Comparison of ENCODE assay signal across 23 cellular contexts in the genomic region with DNA sequence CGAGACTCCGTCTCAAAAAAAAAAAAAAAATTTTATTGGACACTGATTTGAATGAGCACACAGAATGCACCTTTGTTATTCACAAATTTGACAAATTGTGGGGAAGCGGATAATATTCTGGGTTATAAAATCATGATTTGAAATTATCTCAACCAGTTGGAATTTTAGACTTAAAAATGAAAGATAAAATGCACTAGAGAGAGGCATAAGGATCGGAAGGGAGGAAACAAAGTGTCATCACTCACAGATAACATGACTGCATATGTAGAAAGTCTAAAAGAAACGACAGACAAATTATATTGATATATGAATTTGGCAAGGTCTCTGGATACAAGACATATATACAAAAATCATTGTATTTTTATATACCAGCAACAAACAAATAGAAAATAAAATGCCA.
DNase-seq lines count a peak whose midpoint lies in the region; ATAC-seq and TF ChIP-seq lines count a peak whose summit lies in the region.
"Had no signal": no experiment of that assay in that cellular context is flagged by ENCODE, and none has a peak within 500 bp of the region (broad histone marks: within the 10 kb centered on the region; RNA-seq: fewer than 3 reads in every experiment).

No MANE protein-coding gene starts in this region.

- no peaks in the 10 kb centered on the region for H3K27me3 Mint-ChIP-seq in activated T-cell treated with anti-CD3 and anti-CD28 coated beads, Interleukin-2, amount 50 U/mL, for 72 hours (ENCODE audit: low read depth)
- no peaks in the 10 kb centered on the region for H3K27me3 Mint-ChIP-seq in activated T-cell treated with anti-CD3 and anti-CD28 coated beads, Interleukin-2, amount 50 U/mL, for 24 hours
- no peaks in the 10 kb centered on the region for H3K27me3 Mint-ChIP-seq in activated T-helper 17 cell treated with anti-CD3 and anti-CD28 coated beads, Interleukin-2, amount 50 U/mL, for 72 hours
- no peaks in the 10 kb centered on the region for H3K27me3 Mint-ChIP-seq in activated CD4-positive, alpha-beta memory T cell treated with anti-CD3 and anti-CD28 coated beads, Interleukin-2, amount 10 ng/mL, durations not matched to agents 7 days and 5 days
- H3K27me3 Mint-ChIP-seq: CD4-positive, alpha-beta T cell had no signal

- POLR2A ChIA-PET in activated CD4-positive, alpha-beta memory T cell treated with anti-CD3 and anti-CD28 coated beads, Interleukin-2, amount 10 ng/mL, durations not matched to agents 7 days and 5 days (lab: Charles Lee) = no interaction called here

- CTCF ChIA-PET in activated CD4-positive, alpha-beta memory T cell treated with anti-CD3 and anti-CD28 coated beads, Interleukin-2, amount 10 ng/mL, durations not matched to agents 7 days and 5 days (lab: Charles Lee) = no interaction called here

- H3K4me3 ChIP-seq in choroid plexus epithelial cell (ENCODE audit: low read depth, low read length) (no peak overlapping the region), foreskin fibroblast (ENCODE audit: low read depth in 1 of 2, low read length in 2 of 2) (no peak overlapping the region)
- H3K4me3 ChIP-seq: A549; BLaER1 treated with 17β-estradiol and CSF1 and Interleukin-3, amounts not matched to agents 10 nM and 100 nM; GM12878 had no signal

- peaks cover 2 to 13% of the 10 kb centered on the region in 2 donors for H3K36me3 Mint-ChIP-seq in activated T-cell treated with anti-CD3 and anti-CD28 coated beads, Interleukin-2, amount 50 U/mL, for 72 hours (ENCODE audit: insufficient read depth in 2 of 2)
- H3K36me3 Mint-ChIP-seq in activated T-cell treated with anti-CD3 and anti-CD28 coated beads, Interleukin-2, amount 50 U/mL, for 24 hours (ENCODE audit: low read depth) = peaks cover 7% of the 10 kb centered on the region
- peaks cover 7% of the 10 kb centered on the region for H3K36me3 Mint-ChIP-seq in activated T-helper 17 cell treated with anti-CD3 and anti-CD28 coated beads, Interleukin-2, amount 50 U/mL, for 72 hours (ENCODE audit: low read depth)
- H3K36me3 Mint-ChIP-seq in activated CD4-positive, alpha-beta memory T cell treated with anti-CD3 and anti-CD28 coated beads, Interleukin-2, amount 10 ng/mL, durations not matched to agents 7 days and 5 days (ENCODE audit: low read depth) = peaks cover 21% of the 10 kb centered on the region
- H3K36me3 Mint-ChIP-seq: CD8-positive, alpha-beta T cell had no signal

- peak overlapping the region; percentile 69 for H3K27ac Mint-ChIP-seq in activated T-cell treated with anti-CD3 and anti-CD28 coated beads, Interleukin-2, amount 50 U/mL, for 72 hours
- no peak overlapping the region for H3K27ac Mint-ChIP-seq in activated T-cell treated with anti-CD3 and anti-CD28 coated beads, Interleukin-2, amount 50 U/mL, for 24 hours
- H3K27ac Mint-ChIP-seq in activated T-helper 17 cell treated with anti-CD3 and anti-CD28 coated beads, Interleukin-2, amount 50 U/mL, for 72 hours = peak overlapping the region; percentile 56
- H3K27ac Mint-ChIP-seq in activated CD4-positive, alpha-beta memory T cell treated with anti-CD3 and anti-CD28 coated beads, Interleukin-2, amount 10 ng/mL, durations not matched to agents 7 days and 5 days = no peak overlapping the region
- H3K27ac Mint-ChIP-seq: B cell; CD4-positive, alpha-beta T cell; CD8-positive, alpha-beta T cell had no signal

- DNase-seq in activated T-cell treated with anti-CD3 and anti-CD28 coated beads, Interleukin-2, amount 50 U/mL, for 72 hours = no peak
- no peak for DNase-seq in activated T-cell treated with anti-CD3 and anti-CD28 coated beads, Interleukin-2, amount 50 U/mL, for 24 hours
- peak; percentile 39 for DNase-seq in choroid plexus epithelial cell (ENCODE audit: low read depth)
- DNase-seq in omental fat pad (ENCODE audit: low spot score) = no peak
- no peak for DNase-seq in activated CD4-positive, alpha-beta memory T cell treated with anti-CD3 and anti-CD28 coated beads, Interleukin-2, amount 10 ng/mL, durations not matched to agents 7 days and 5 days
- DNase-seq in activated CD4-positive, CD25-positive, alpha-beta regulatory T cell (lab: John Stamatoyannopoulos, UW) = no peak
- DNase-seq in foreskin fibroblast = no peak
- DNase-seq: AML-193; CD4-positive, alpha-beta T cell; CD8-positive, alpha-beta T cell; COR-L47; DMS 273 treated with DMSO at 0.1 percent for 48 hours; DMS153; DMS53; DMS79; DND-41; EL; GDM1 had no signal

- TF ChIP-seq CTCF in choroid plexus epithelial cell (conservative IDR thresholded peaks at IDR 0.05; ENCODE audit: low read depth, low read length) = no peak
- TF ChIP-seq CTCF in omental fat pad (IDR thresholded peaks at IDR 0.05) = no peak
- TF ChIP-seq CTCF in foreskin fibroblast (IDR thresholded peaks at IDR 0.05; ENCODE audit: low read depth, low read length) = no peak

- ATAC-seq in activated T-cell treated with anti-CD3 and anti-CD28 coated beads, Interleukin-2, amount 50 U/mL, for 72 hours (replicated peaks in 1 of 2) = no peak
- ATAC-seq in activated T-helper 17 cell treated with anti-CD3 and anti-CD28 coated beads, Interleukin-2, amount 50 U/mL, for 72 hours (replicated peaks) = no peak
- ATAC-seq in omental fat pad (ENCODE audit: low FRiP score) = peak; percentile 64
- ATAC-seq: A549; CD8-positive, alpha-beta T cell; GM12878 had no signal

- H3K4me1 Mint-ChIP-seq in activated T-cell treated with anti-CD3 and anti-CD28 coated beads, Interleukin-2, amount 50 U/mL, for 72 hours (ENCODE audit: low read depth) = peaks cover 60% of the 10 kb centered on the region
- H3K4me1 Mint-ChIP-seq in activated T-cell treated with anti-CD3 and anti-CD28 coated beads, Interleukin-2, amount 50 U/mL, for 24 hours (ENCODE audit: low read depth) = peaks cover 46% of the 10 kb centered on the region
- peaks cover 28% of the 10 kb centered on the region for H3K4me1 Mint-ChIP-seq in activated T-helper 17 cell treated with anti-CD3 and anti-CD28 coated beads, Interleukin-2, amount 50 U/mL, for 72 hours
- H3K4me1 Mint-ChIP-seq in activated CD4-positive, alpha-beta memory T cell treated with anti-CD3 and anti-CD28 coated beads, Interleukin-2, amount 10 ng/mL, durations not matched to agents 7 days and 5 days = peaks cover 21% of the 10 kb centered on the region
- H3K4me1 Mint-ChIP-seq: B cell had no signal

- H3K4me3 Mint-ChIP-seq in activated T-cell treated with anti-CD3 and anti-CD28 coated beads, Interleukin-2, amount 50 U/mL, for 72 hours = no peak overlapping the region
- H3K4me3 Mint-ChIP-seq in activated T-cell treated with anti-CD3 and anti-CD28 coated beads, Interleukin-2, amount 50 U/mL, for 24 hours = no peak overlapping the region
- no peak overlapping the region for H3K4me3 Mint-ChIP-seq in activated T-helper 17 cell treated with anti-CD3 and anti-CD28 coated beads, Interleukin-2, amount 50 U/mL, for 72 hours
- H3K4me3 Mint-ChIP-seq in activated CD4-positive, alpha-beta memory T cell treated with anti-CD3 and anti-CD28 coated beads, Interleukin-2, amount 10 ng/mL, durations not matched to agents 7 days and 5 days = no peak overlapping the region
- H3K4me3 Mint-ChIP-seq: B cell; CD4-positive, alpha-beta T cell; CD8-positive, alpha-beta T cell had no signal

- H3K9me3 Mint-ChIP-seq in activated T-cell treated with anti-CD3 and anti-CD28 coated beads, Interleukin-2, amount 50 U/mL, for 72 hours = peaks cover 3 to 7% of the 10 kb centered on the region in 2 donors
- H3K9me3 Mint-ChIP-seq in activated T-cell treated with anti-CD3 and anti-CD28 coated beads, Interleukin-2, amount 50 U/mL, for 24 hours = peaks cover 5% of the 10 kb centered on the region
- H3K9me3 Mint-ChIP-seq in activated T-helper 17 cell treated with anti-CD3 and anti-CD28 coated beads, Interleukin-2, amount 50 U/mL, for 72 hours = peaks cover 4% of the 10 kb centered on the region
- peaks cover 7% of the 10 kb centered on the region for H3K9me3 Mint-ChIP-seq in activated CD4-positive, alpha-beta memory T cell treated with anti-CD3 and anti-CD28 coated beads, Interleukin-2, amount 10 ng/mL, durations not matched to agents 7 days and 5 days
- H3K9me3 Mint-ChIP-seq: CD4-positive, alpha-beta T cell; CD8-positive, alpha-beta T cell had no signal

Comparison
In these comparisons a context has a peak if more than half of its experiments do, and no peak if none do; other contexts are left out.
1. H3K27ac Mint-ChIP-seq: peak in activated T-cell treated with anti-CD3 and anti-CD28 coated beads, Interleukin-2, amount 50 U/mL, for 72 hours (single experiment) and activated T-helper 17 cell treated with anti-CD3 and anti-CD28 coated beads, Interleukin-2, amount 50 U/mL, for 72 hours (single experiment); none in activated T-cell treated with anti-CD3 and anti-CD28 coated beads, Interleukin-2, amount 50 U/mL, for 24 hours (single experiment) and activated CD4-positive, alpha-beta memory T cell treated with anti-CD3 and anti-CD28 coated beads, Interleukin-2, amount 10 ng/mL, durations not matched to agents 7 days and 5 days (single experiment).